Comparison of ENCODE assay signal across 9 cellular contexts in the genomic region with DNA sequence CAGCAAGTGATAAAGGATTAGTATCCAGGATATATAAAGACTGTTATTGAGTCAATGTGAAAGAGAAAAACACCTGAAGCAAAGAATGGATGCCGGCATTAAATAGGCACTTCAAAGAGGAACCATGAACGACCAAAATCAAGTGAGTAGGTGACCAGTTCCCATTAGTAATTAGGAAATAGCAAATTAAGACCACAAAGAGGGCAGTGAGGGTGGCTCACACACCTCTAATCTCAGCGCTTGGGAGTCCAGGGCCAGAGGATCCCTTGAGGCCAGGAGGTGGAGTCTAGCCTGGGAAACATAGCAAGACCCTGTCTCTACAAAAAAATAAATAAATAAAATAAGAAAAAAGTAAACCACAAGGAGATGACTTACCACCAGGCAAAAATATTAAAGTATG. TPM values are rescaled to one million over a fixed set of nuclear protein-coding genes. Genes with fewer than 3 reads are reported as not detected.
DNase-seq lines count a peak whose midpoint lies in the region; ATAC-seq, FAIRE-seq and TF ChIP-seq lines count a peak whose summit lies in the region.
"Had no signal": no experiment of that assay in that cellular context is flagged by ENCODE, and none has a peak within 500 bp of the region (broad histone marks: within the 10 kb centered on the region; RNA-seq: fewer than 3 reads in every experiment).

No MANE protein-coding gene starts in this region.

- DNase-seq in bronchial epithelial cell (ENCODE audit: low read depth) (no peak), glomerular visceral epithelial cell (ENCODE audit: extremely low spot score) (no peak), hippocampal formation (lab: John Stamatoyannopoulos, UW) (no peak)

- H3K9ac ChIP-seq in neural cell (ENCODE audit: low read length) = peak overlapping the region; percentile 71

- H3K4me2 ChIP-seq in neural cell (ENCODE audit: low read length) = peak overlapping the region; percentile 37

- no peaks in the 10 kb centered on the region for H3K79me2 ChIP-seq in neural cell (replicated peaks; ENCODE audit: insufficient read depth, low read length)

- peak overlapping the region; percentile 70 for H3K4me3 ChIP-seq in bronchial epithelial cell (ENCODE audit: low read depth, low read length)
- peak overlapping the region; percentile 73 for H3K4me3 ChIP-seq in neural cell (ENCODE audit: low read length)

- no peak for TF ChIP-seq RAD21 in neural cell (conservative IDR thresholded peaks at IDR 0.05)

- no peak overlapping the region for H2AFZ ChIP-seq in neural cell (ENCODE audit: low read depth, low read length)

- no peak for TF ChIP-seq CTCF in C4-2B (conservative IDR thresholded peaks at IDR 0.05)
- TF ChIP-seq CTCF in bronchial epithelial cell (IDR thresholded peaks at IDR 0.05; ENCODE audit: insufficient read depth, low read length, severe bottlenecking) = no peak
- no peak for TF ChIP-seq CTCF in neural cell (IDR thresholded peaks at IDR 0.05; ENCODE audit: poor library complexity, severe bottlenecking)

- H3K27me3 ChIP-seq in bronchial epithelial cell (ENCODE audit: control insufficient read depth, insufficient read depth, low read length) = peaks cover 7% of the 10 kb centered on the region
- H3K27me3 ChIP-seq in neural cell (ENCODE audit: insufficient read depth, low read depth, low read length) = peaks cover 57% of the 10 kb centered on the region

- no peaks in the 10 kb centered on the region for H4K20me1 ChIP-seq in neural cell (ENCODE audit: insufficient read depth)

- H3K9me2 ChIP-seq in neural cell (ENCODE audit: insufficient read depth, low read length) = no peaks in the 10 kb centered on the region

- no peaks in the 10 kb centered on the region for H3F3A ChIP-seq in neural cell (ENCODE audit: insufficient read depth, low read length, poor library complexity, severe bottlenecking)

- H3K9me3 ChIP-seq in neural cell (ENCODE audit: low read length) = no peaks in the 10 kb centered on the region

- TF ChIP-seq EP300 in neural cell (conservative IDR thresholded peaks at IDR 0.05; ENCODE audit: poor library complexity, severe bottlenecking) = no peak

- no peak for FAIRE-seq in bronchial epithelial cell (lab: Jason Lieb, UNC)
- FAIRE-seq: GM19239 had no signal

- ATAC-seq in HG02885 (IDR thresholded peaks at IDR 0.05; ENCODE audit: poor library complexity, unreplicated experiment) (peak; percentile 6), GM18861 (IDR thresholded peaks at IDR 0.05; ENCODE audit: unreplicated experiment) (no peak), HG02798 (IDR thresholded peaks at IDR 0.05; ENCODE audit: poor library complexity, unreplicated experiment) (no peak)

- H3K27ac ChIP-seq in C4-2B = peak overlapping the region; percentile 68; the same call in 1 of the 2 replicates
- H3K27ac ChIP-seq in neural cell (ENCODE audit: low read length) = no peak overlapping the region

- H3K36me3 ChIP-seq in bronchial epithelial cell (ENCODE audit: control insufficient read depth, insufficient read depth, low read length) (no peaks in the 10 kb centered on the region), neural cell (ENCODE audit: insufficient read depth, low read length) (no peaks in the 10 kb centered on the region)

TF ChIP-seq in neural cell, 6 proteins besides CTCF, POLR2A, EP300 and RAD21:
- TF ChIP-seq SMC3 (conservative IDR thresholded peaks at IDR 0.05; ENCODE audit: poor library complexity) (no peak), TAF1 (IDR thresholded peaks at IDR 0.05; ENCODE audit: low read depth) (no peak)

RNA-seq across cellular contexts. Expression of gene ANTXRL, which starts 1.5 kb away (rescaled TPM):
- total RNA-seq in bronchial epithelial cell = not detected in 2 replicates
- not detected in 2 replicates for polyA plus RNA-seq in neural cell
- polyA minus RNA-seq in neural cell = not detected in 2 replicates
